In the genomic region with DNA sequence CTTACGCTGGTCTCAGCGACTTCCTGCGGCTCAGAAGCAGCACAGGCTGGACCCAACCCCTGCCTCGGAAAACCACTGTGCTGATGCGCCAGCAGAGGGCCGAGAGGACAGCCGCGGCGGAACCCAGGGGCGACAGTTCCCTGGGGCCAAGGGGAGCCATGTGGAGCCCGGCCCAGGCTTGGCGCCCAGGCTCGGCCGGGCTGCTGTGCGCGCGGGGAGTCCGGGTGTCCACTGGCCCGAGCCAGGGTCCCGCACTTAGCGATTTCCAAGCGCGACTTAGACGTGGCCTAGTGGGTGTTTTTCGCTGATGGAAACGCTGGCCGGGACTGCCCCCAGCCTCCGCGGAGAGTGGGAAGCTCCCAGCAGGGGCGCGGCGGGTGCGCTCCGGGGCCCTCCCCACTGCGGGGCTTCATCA, we compare ENCODE assay signal across 10 cellular contexts. TPM values are rescaled to one million over a fixed set of nuclear protein-coding genes. Genes with fewer than 3 reads are reported as not detected.
A peak's percentile ranks its signal among the peaks of the same experiment; 100 is the strongest.
DNase-seq lines count a peak whose midpoint lies in the region; ATAC-seq and TF ChIP-seq lines count a peak whose summit lies in the region.
"Had no signal": no experiment of that assay in that cellular context is flagged by ENCODE, and none has a peak within 500 bp of the region (broad histone marks: within the 10 kb centered on the region; RNA-seq: fewer than 3 reads in every experiment).

No MANE protein-coding gene starts in this region.

- H3K27ac ChIP-seq in breast epithelium, result no peak overlapping the region
- H3K27ac ChIP-seq in coronary artery, result no peak overlapping the region
- no peak overlapping the region for H3K27ac ChIP-seq in right lobe of liver
- H3K27ac ChIP-seq in vagina, result peak overlapping the region; percentile 2

- CTCF ChIA-PET in MCF 10A (lab: Yijun Ruan, JAX), result interaction anchor here (0.7 kb wide), 1 partner anchor 1286 kb away, joined by 3 read pairs; no protein-coding TSS in a partner anchor

- peaks cover 6% of the 10 kb centered on the region for H3K4me1 Mint-ChIP-seq in MCF 10A (ENCODE audit: insufficient read depth, unreplicated experiment)

- TF ChIP-seq POLR2A in breast epithelium (IDR thresholded peaks at IDR 0.05), result no peak
- no peak for TF ChIP-seq POLR2A in right lobe of liver (IDR thresholded peaks at IDR 0.05)
- no peak for TF ChIP-seq POLR2A in vagina (IDR thresholded peaks at IDR 0.05)

- POLR2A ChIA-PET in MCF 10A (lab: Yijun Ruan, JAX), result no interaction called here

- no peaks in the 10 kb centered on the region for H3K9me3 Mint-ChIP-seq in MCF 10A (ENCODE audit: unreplicated experiment)
- H3K9me3 Mint-ChIP-seq: memory B cell had no signal

- ATAC-seq in right lobe of liver (peak; percentile 57 to 61 (median 58)), HG03108 (IDR thresholded peaks at IDR 0.05; ENCODE audit: unreplicated experiment) (no peak)

- H3K4me3 ChIP-seq in breast epithelium (peak overlapping the region; percentile 13 to 50 (median 38)), coronary artery (peak overlapping the region; percentile 59), right lobe of liver (peak overlapping the region in 1 of 3 donors; percentile 13), vagina (peak overlapping the region; percentile 27 to 43)

- no TSS peak for BruUV-seq in MCF 10A (replicated peaks; lab: Mats Ljungman, UMichigan)

- DNase-seq in breast epithelium (ENCODE audit: low spot score in 2 of 2), result no peak
- no peak for DNase-seq in MCF 10A (ENCODE audit: unreplicated experiment)
- no peak for DNase-seq in coronary artery (ENCODE audit: low spot score)
- no peak for DNase-seq in right lobe of liver
- DNase-seq in vagina (ENCODE audit: extremely low spot score in 2 of 2), result no peak
- no peak for DNase-seq in posterior vena cava (ENCODE audit: low spot score)
- no peak for DNase-seq in NCI-H2029 (lab: John Stamatoyannopoulos, UW)
- DNase-seq: activated naive CD4-positive, alpha-beta T cell had no signal

- intact Hi-C loops in breast epithelium (cut with DNase I; ENCODE audit: low total_unique reads) (no loop called here), MCF 10A (cut with micrococcal nuclease) (no loop called here), right lobe of liver (cut with DNase I) (loop anchor here in 1 of 2 donors (5.0 kb wide), 2 partner anchors 725 to 1190 kb away; no protein-coding TSS in a partner anchor), vagina (cut with DNase I) (no loop called here), posterior vena cava (cut with DNase I) (no loop called here)

- peaks cover 17% of the 10 kb centered on the region for H3K27me3 Mint-ChIP-seq in MCF 10A (ENCODE audit: insufficient read depth, unreplicated experiment)

- H3K36me3 ChIP-seq in breast epithelium (no peaks in the 10 kb centered on the region), right lobe of liver (no peaks in the 10 kb centered on the region), vagina (no peaks in the 10 kb centered on the region)

- H3K27ac Mint-ChIP-seq in MCF 10A (ENCODE audit: low read depth, unreplicated experiment), result no peak overlapping the region
- H3K27ac Mint-ChIP-seq: memory B cell had no signal

- H3K27me3 ChIP-seq in breast epithelium, result peaks cover 0 to 19% of the 10 kb centered on the region in 2 donors
- H3K27me3 ChIP-seq in right lobe of liver, result no peaks in the 10 kb centered on the region
- no peaks in the 10 kb centered on the region for H3K27me3 ChIP-seq in vagina

- H3K4me1 ChIP-seq in breast epithelium, result no peaks in the 10 kb centered on the region
- H3K4me1 ChIP-seq in right lobe of liver, result no peaks in the 10 kb centered on the region
- H3K4me1 ChIP-seq in vagina, result peaks cover 10% of the 10 kb centered on the region

- WGBS in right lobe of liver (ENCODE audit: insufficient coverage, low coverage, low lambda C conversion rate, missing lambda C conversion rate), result 0% methylated on average over 3 of the region's 35 CpGs

- no peaks in the 10 kb centered on the region for H3K9me3 ChIP-seq in breast epithelium
- H3K9me3 ChIP-seq in right lobe of liver, result no peaks in the 10 kb centered on the region
- no peaks in the 10 kb centered on the region for H3K9me3 ChIP-seq in vagina

- no peak overlapping the region for H3K4me3 Mint-ChIP-seq in MCF 10A (ENCODE audit: unreplicated experiment)
- H3K4me3 Mint-ChIP-seq: memory B cell had no signal

- no peaks in the 10 kb centered on the region for H3K36me3 Mint-ChIP-seq in MCF 10A (ENCODE audit: insufficient read depth, unreplicated experiment)

- TF ChIP-seq CTCF in breast epithelium (IDR thresholded peaks at IDR 0.05) (peak; percentile 11 to 26 (median 17)), MCF 10A (IDR thresholded peaks at IDR 0.05; ENCODE audit: unreplicated experiment) (no peak), coronary artery (IDR thresholded peaks at IDR 0.05) (no peak), right lobe of liver (IDR thresholded peaks at IDR 0.05) (peak in 2 of 4 donors; percentile 30 to 35), vagina (IDR thresholded peaks at IDR 0.05) (no peak)

RNA-seq across cellular contexts. Expression of a gene that starts 18.6 kb away (rescaled TPM):
- total RNA-seq in breast epithelium (10 to 100 TPM; 53.1 to 74.3 (median 54.4) TPM), MCF 10A (2022) (13.0 and 16.3 TPM in 2 replicates), right lobe of liver (10 to 100 TPM; 10.9 to 20.4 (median 15.3) TPM), vagina (51.1 TPM), posterior vena cava (10 to 100 TPM; 27.5 to 30.2 TPM)

Comparison
In these comparisons a context has a peak if more than half of its experiments do, and no peak if none do; other contexts are left out.
1. CTCF ChIP-seq: peak in breast epithelium (3 of 3); none in MCF 10A (single experiment), coronary artery (single experiment) and vagina (0 of 3).